8 cellular contexts compared by ENCODE assay signal in genomic region chrX:129905787-129906580, GRCh38. TPM values are rescaled to one million over a fixed set of nuclear protein-coding genes. Genes with fewer than 3 reads are reported as not detected.
DNase-seq lines count a peak whose midpoint lies in the region; ATAC-seq, FAIRE-seq and TF ChIP-seq lines count a peak whose summit lies in the region.

Gene UTP14A, plus strand, starts transcription at chrX:129906164. Its CDS starts 47 bp downstream, at chrX:129906211.

- dilution Hi-C loops in endothelial cell of umbilical vein (cut with MboI; ENCODE audit: extremely low pct_ligation_motif_present, low sequenced_read_pairs): no loop called here

- H3K4me1 ChIP-seq in OCI-LY7 (ENCODE audit: insufficient read depth, low read length, poor library complexity, severe bottlenecking) (peaks cover 3% of the 10 kb centered on the region), endothelial cell of umbilical vein (ENCODE audit: control insufficient read depth, extremely low read depth, insufficient read depth, low read length) (peaks cover 6% of the 10 kb centered on the region)

- BruUV-seq in OCI-LY7 (replicated peaks; lab: Mats Ljungman, UMichigan) (TSS peak; percentile 89), endothelial cell of umbilical vein (replicated peaks; lab: Mats Ljungman, UMichigan) (TSS peak; percentile 68)

- H3K36me3 ChIP-seq in OCI-LY7 (ENCODE audit: insufficient read depth, low read length) (peaks cover 31% of the 10 kb centered on the region), endothelial cell of umbilical vein (ENCODE audit: control insufficient read depth in 2 of 2, extremely low read depth in 1 of 2, insufficient read depth in 2 of 2, low read length in 2 of 2) (peaks cover 3 to 4% of the 10 kb centered on the region in 2 experiments)

- H3K9me3 ChIP-seq in OCI-LY7 (ENCODE audit: low read length): no peaks in the 10 kb centered on the region
- H3K9me3 ChIP-seq in endothelial cell of umbilical vein (replicated peaks; ENCODE audit: control insufficient read depth, insufficient read depth, low read length): no peaks in the 10 kb centered on the region

- H3K9me1 ChIP-seq in endothelial cell of umbilical vein (replicated peaks; ENCODE audit: control insufficient read depth, extremely low read depth, insufficient read depth, low read length): no peaks in the 10 kb centered on the region

- peak; percentile 14 for DNase-seq in D721Med (ENCODE audit: insufficient read length, low spot score)
- peak; percentile 38 for DNase-seq in HuH-7.5 (ENCODE audit: low spot score)
- peak; percentile 90 for DNase-seq in OCI-LY7 (ENCODE audit: low spot score)
- DNase-seq in activated T-cell treated with anti-CD3 and anti-CD28 coated beads for 1 hour (ENCODE audit: low read depth): peak; percentile 63
- DNase-seq in endothelial cell of umbilical vein (ENCODE audit: low read depth, low spot score): peak; percentile 88
- peak; percentile 86 for DNase-seq in midbrain (lab: John Stamatoyannopoulos, UW)
- DNase-seq in stimulated activated CD8-positive, alpha-beta memory T cell treated with anti-CD3 and anti-CD28 coated beads, Interleukin-2, amount 100 ng/mL, for 1 hour (ENCODE audit: low read depth in 2 of 2): peak; percentile 66 to 67

- H3K4me3 ChIP-seq in OCI-LY7 (ENCODE audit: low read depth, low read length, poor library complexity, severe bottlenecking) (peak within 1 kb of the TSS; percentile 94), endothelial cell of umbilical vein (replicated peaks in 1 of 3; ENCODE audit: insufficient read depth in 1 of 3, low read depth in 1 of 3, low read length in 3 of 3) (peak within 1 kb of the TSS; percentile 69 to 97 (median 96))

- H3K27ac ChIP-seq in OCI-LY7 (ENCODE audit: low read depth, low read length, poor library complexity, severe bottlenecking) (peak within 1 kb of the TSS; percentile 57), endothelial cell of umbilical vein (ENCODE audit: insufficient read depth, low read depth, low read length) (peak within 1 kb of the TSS; percentile 64)

- ATAC-seq in GM21526 (IDR thresholded peaks at IDR 0.05; ENCODE audit: low FRiP score, unreplicated experiment): peak; percentile 87

- TF ChIP-seq POLR2A in endothelial cell of umbilical vein (IDR thresholded peaks at IDR 0.05; ENCODE audit: low read depth, low read length): peak; percentile 61

- TF ChIP-seq CTCF in D721Med (IDR thresholded peaks at IDR 0.05; ENCODE audit: insufficient read depth, missing control alignments) (no peak), OCI-LY7 (conservative IDR thresholded peaks at IDR 0.05; ENCODE audit: low read length) (no peak), endothelial cell of umbilical vein (IDR thresholded peaks at IDR 0.05; ENCODE audit: extremely low read depth in 1 of 2, insufficient read depth in 1 of 2, low read depth in 1 of 2, low read length in 2 of 2) (no peak)

- no peaks in the 10 kb centered on the region for H3K9me2 ChIP-seq in OCI-LY7 (ENCODE audit: insufficient read depth, low read length)

- H4K20me1 ChIP-seq in OCI-LY7 (ENCODE audit: insufficient read depth, low read length): no peaks in the 10 kb centered on the region
- H4K20me1 ChIP-seq in endothelial cell of umbilical vein (replicated peaks; ENCODE audit: control insufficient read depth, extremely low read depth, insufficient read depth, low read length): no peaks in the 10 kb centered on the region

- peaks cover 16% of the 10 kb centered on the region for H3K79me2 ChIP-seq in OCI-LY7 (ENCODE audit: insufficient read depth, low read depth, low read length)
- peaks cover 17% of the 10 kb centered on the region for H3K79me2 ChIP-seq in endothelial cell of umbilical vein (ENCODE audit: control insufficient read depth, insufficient read depth, low read length)

- CTCF ChIA-PET in OCI-LY7 (lab: Charles Lee; ENCODE audit: unreplicated experiment): interaction anchor here (1.4 kb wide), 1 partner anchor 20 kb away, joined by 4 read pairs; no protein-coding TSS in a partner anchor
- CTCF ChIA-PET in endothelial cell of umbilical vein (lab: Charles Lee): interaction anchor here (0.9 to 2.0 kb wide), 8 partner anchors 10 to 305 kb away, joined by 3 to 11 read pairs (median 6); no protein-coding TSS in a partner anchor

- peak; percentile 35 for FAIRE-seq in D721Med (lab: Jason Lieb, UNC)
- FAIRE-seq in endothelial cell of umbilical vein (lab: Jason Lieb, UNC): peak; percentile 95

- intact Hi-C loops in OCI-LY7 (cut with micrococcal nuclease; ENCODE audit: unreplicated experiment) (no loop called here), endothelial cell of umbilical vein (cut with micrococcal nuclease) (loop anchor here (1.0 to 2.0 kb wide), 3 partner anchors 63 to 299 kb away; partner anchors contain the start of gene ZDHHC9)

- peak within 1 kb of the TSS; percentile 76 for H3K4me2 ChIP-seq in OCI-LY7 (ENCODE audit: low read length)
- peak within 1 kb of the TSS; percentile 80 for H3K4me2 ChIP-seq in endothelial cell of umbilical vein (ENCODE audit: insufficient read depth, low read length)

- no peaks in the 10 kb centered on the region for H3K27me3 ChIP-seq in endothelial cell of umbilical vein (ENCODE audit: control insufficient read depth in 2 of 2, insufficient read depth in 2 of 2, low read length in 2 of 2)

- H3K9ac ChIP-seq in endothelial cell of umbilical vein (replicated peaks; ENCODE audit: extremely low read depth, insufficient read depth, low read length): peak within 1 kb of the TSS; percentile 91

- H2AFZ ChIP-seq in OCI-LY7 (ENCODE audit: low read length) (peak within 1 kb of the TSS; percentile 71; the same call in 1 of the 2 replicates), endothelial cell of umbilical vein (ENCODE audit: low read depth, low read length) (peak within 1 kb of the TSS; percentile 77)

- POLR2A ChIA-PET in OCI-LY7 (lab: Charles Lee): interaction anchor here (0.6 to 1.4 kb wide), 4 partner anchors 9 to 300 kb away, joined by 3 to 6 read pairs (median 4); no protein-coding TSS in a partner anchor
- POLR2A ChIA-PET in endothelial cell of umbilical vein (lab: Charles Lee): interaction anchor here (1.1 kb wide), 1 partner anchor 25 kb away, joined by 5 read pairs; no protein-coding TSS in a partner anchor

TF ChIP-seq in endothelial cell of umbilical vein, 7 proteins besides CTCF, POLR2A, EP300 and RAD21:
- TF ChIP-seq JUN (IDR thresholded peaks at IDR 0.05; ENCODE audit: borderline replicate concordance, insufficient read depth, insufficient read length, low read depth) (no peak), EZH2 (IDR thresholded peaks at IDR 0.05; ENCODE audit: borderline replicate concordance, low read depth, low read length, severe bottlenecking) (no peak), POLR2AphosphoS5 (IDR thresholded peaks at IDR 0.05; ENCODE audit: insufficient read depth, low read depth, low read length) (no peak), MYC (IDR thresholded peaks at IDR 0.05; ENCODE audit: low read depth, low read length) (no peak), MAX (IDR thresholded peaks at IDR 0.05; ENCODE audit: insufficient read depth, insufficient read length) (no peak), GATA2 (IDR thresholded peaks at IDR 0.05; ENCODE audit: insufficient read depth, insufficient read length, low read depth, low read length) (no peak), FOS (IDR thresholded peaks at IDR 0.05; ENCODE audit: borderline replicate concordance, insufficient read depth, low read length) (no peak)
TF ChIP-seq in endothelial cell of umbilical vein: peak in this region for 0.

RNA-seq across cellular contexts. Expression of gene UTP14A, which starts in this region (rescaled TPM):
- total RNA-seq in OCI-LY7 (2014; rRNA removed; shearing (Covaris generic)): 21.9 and 33.8 TPM in 2 replicates
- total RNA-seq in OCI-LY7 (2022): 22.3 and 29.5 TPM in 2 replicates
- total RNA-seq in endothelial cell of umbilical vein: 23.5 and 27.7 TPM in 2 replicates
- 4.7 and 6.5 TPM in 2 replicates for polyA plus RNA-seq in endothelial cell of umbilical vein
- polyA plus RNA-seq in endothelial cell of umbilical vein (2011; cell fraction: cytosol; rRNA removed): 13.5 and 14.9 TPM in 2 replicates
- 14.2 and 19.9 TPM in 2 replicates for polyA plus RNA-seq in endothelial cell of umbilical vein (2011; cell fraction: nucleus; rRNA removed)
- polyA plus RNA-seq in endothelial cell of umbilical vein (2012): 20.5 and 27.9 TPM in 2 replicates
- 7.7 and 7.8 TPM in 2 replicates for polyA minus RNA-seq in endothelial cell of umbilical vein
- polyA minus RNA-seq in endothelial cell of umbilical vein (2011; cell fraction: cytosol; rRNA and poly(A)+ RNA removed): 18.2 TPM
- 4.5 and 5.0 TPM in 2 replicates for polyA minus RNA-seq in endothelial cell of umbilical vein (2011; cell fraction: nucleus; rRNA and poly(A)+ RNA removed)

Comparison
In these comparisons a context has a peak if more than half of its experiments do, and no peak if none do; other contexts are left out.
1. Peak in every context shown above with its lines: DNase-seq, ATAC-seq, H3K4me3 ChIP-seq and H3K27ac ChIP-seq.
2. DNase-seq: peak in every context shown above with its lines; median percentile 90 in OCI-LY7; 88 in endothelial cell of umbilical vein; 86 in midbrain; 66 in stimulated activated CD8-positive, alpha-beta memory T cell treated with anti-CD3 and anti-CD28 coated beads, Interleukin-2, amount 100 ng/mL, for 1 hour; 63 in activated T-cell treated with anti-CD3 and anti-CD28 coated beads for 1 hour; 38 in HuH-7.5; 14 in D721Med.